8 cellular contexts compared by ENCODE assay signal in the genomic region with DNA sequence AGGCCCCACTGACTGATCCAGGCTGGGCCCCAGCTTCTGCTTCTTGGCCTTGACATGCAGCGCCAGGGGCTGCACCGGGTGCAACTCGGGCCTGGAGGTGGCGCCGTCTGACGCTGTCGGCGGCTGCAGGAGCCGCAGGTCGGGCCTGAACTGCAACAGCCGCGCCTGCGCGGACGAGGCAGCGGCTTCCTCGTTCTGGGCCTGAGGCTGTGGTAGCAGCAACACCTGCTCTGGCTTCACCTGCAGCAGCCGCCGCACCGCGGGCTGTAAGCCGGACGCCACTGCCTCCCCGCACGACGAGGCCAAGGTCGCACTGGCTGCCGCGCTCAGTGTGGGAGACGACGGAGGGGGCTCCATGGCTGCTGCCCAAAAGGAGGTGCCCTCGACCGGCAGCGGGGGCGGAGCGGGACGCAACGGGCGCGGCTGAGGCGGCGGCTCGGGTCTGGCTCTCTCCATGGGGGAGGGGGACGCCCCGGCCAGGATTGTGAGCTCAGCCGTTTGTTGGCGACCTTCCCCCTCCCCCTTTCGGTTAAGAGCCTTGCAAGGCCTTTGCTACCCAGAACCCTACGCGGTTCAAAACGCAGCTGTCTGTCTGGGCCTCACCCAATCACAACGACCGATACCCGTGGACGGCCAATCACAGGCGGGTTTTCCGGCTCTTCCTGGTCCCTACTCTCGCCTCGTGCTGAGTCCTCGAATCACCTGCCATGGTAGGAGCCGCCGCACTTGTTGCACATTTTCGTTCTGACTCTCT. TPM values are rescaled to one million over a fixed set of nuclear protein-coding genes. Genes with fewer than 3 reads are reported as not detected.
DNase-seq lines count a peak whose midpoint lies in the region; ATAC-seq and TF ChIP-seq lines count a peak whose summit lies in the region.

No MANE protein-coding gene starts in this region.

- H3K27ac ChIP-seq in stomach: peak overlapping the region in 3 of 5 donors; percentile 29 to 57 (median 54)

- peaks cover 0 to 5% (median 0%) of the 10 kb centered on the region in 3 donors for H3K27me3 ChIP-seq in stomach

- in situ Hi-C loops in GM13976 (cut with MboI; ENCODE audit: low sequenced_read_pairs, unreplicated experiment) (no loop called here), KBM-7 (cut with MboI; ENCODE audit: low pct_unique_long_range_greater_than_20kb, low sequenced_read_pairs) (no loop called here)

- peaks cover 0 to 12% (median 8%) of the 10 kb centered on the region in 4 donors for H3K4me1 ChIP-seq in stomach

- peak; percentile 80 for DNase-seq in GM13976 (ENCODE audit: low spot score)
- peak; percentile 44 to 66 for DNase-seq in activated CD8-positive, alpha-beta memory T cell treated with anti-CD3 and anti-CD28 coated beads for 1 hour (ENCODE audit: extremely low read depth in 1 of 2, low read depth in 1 of 2)
- DNase-seq in epithelial cell of proximal tubule (ENCODE audit: low read depth): no peak
- DNase-seq in nephron progenitor cell: no peak
- peak; percentile 73 for DNase-seq in stomach
- DNase-seq in KBM-7: no peak
- no peak for DNase-seq in foreskin melanocyte

- peak; percentile 85 for ATAC-seq in HG03354 (IDR thresholded peaks at IDR 0.05; ENCODE audit: poor library complexity, severe bottlenecking, unreplicated experiment)

- peaks cover 0 to 9% (median 2%) of the 10 kb centered on the region in 4 donors for H3K9me3 ChIP-seq in stomach

- no peak for TF ChIP-seq POLR2A in stomach (IDR thresholded peaks at IDR 0.05)

- intact Hi-C loops in stomach (cut with DNase I; ENCODE audit: low total_unique reads): no loop called here

- peaks cover 48% of the 10 kb centered on the region for H3K9me3 Mint-ChIP-seq in nephron progenitor cell

- no peak overlapping the region for H3K4me3 Mint-ChIP-seq in nephron progenitor cell

- TF ChIP-seq CTCF in GM13976 (IDR thresholded peaks at IDR 0.05; ENCODE audit: borderline replicate concordance, control extremely low read depth, extremely low read depth, insufficient read depth, missing control alignments): peak; percentile 24
- TF ChIP-seq CTCF in epithelial cell of proximal tubule (conservative IDR thresholded peaks at IDR 0.05; ENCODE audit: low read depth, low read length): peak; percentile 10
- TF ChIP-seq CTCF in nephron progenitor cell (IDR thresholded peaks at IDR 0.05): no peak
- peak in 5 of 7 experiments; percentile 10 to 35 (median 14) for TF ChIP-seq CTCF in stomach (IDR thresholded peaks at IDR 0.05)

- no peak for TF ChIP-seq EP300 in stomach (IDR thresholded peaks at IDR 0.05)

- no peaks in the 10 kb centered on the region for H3K36me3 ChIP-seq in stomach

- peaks cover 11% of the 10 kb centered on the region for H3K27me3 Mint-ChIP-seq in nephron progenitor cell (ENCODE audit: low read depth, poor library complexity)

- 19 to 51% (median 22%) methylated on average over 24 to 63 of the region's 63 CpGs for WGBS in stomach, 5 donors

- no peaks in the 10 kb centered on the region for H3K4me1 Mint-ChIP-seq in nephron progenitor cell

- peaks cover 19% of the 10 kb centered on the region for H3K36me3 Mint-ChIP-seq in nephron progenitor cell (ENCODE audit: low read depth)

- peak overlapping the region; percentile 42 for H3K4me3 ChIP-seq in epithelial cell of proximal tubule (ENCODE audit: low read depth, low read length)
- H3K4me3 ChIP-seq in stomach: peak overlapping the region; percentile 47 to 53 (median 49)

- peak overlapping the region; percentile 8 for H3K27ac Mint-ChIP-seq in nephron progenitor cell

RNA-seq across cellular contexts. Expression of a gene that starts 0.4 kb away (rescaled TPM):
- 0.23 TPM in 1 of 2 replicates, not detected in the other for total RNA-seq in epithelial cell of proximal tubule
- total RNA-seq in stomach: under 1 TPM in 1 of 5 donors, not detected in 4; 0.29 TPM
- polyA plus RNA-seq in stomach: under 1 TPM in 1 of 3 donors, not detected in 2; 0.08 TPM

RNA-seq across cellular contexts. Expression of a gene that starts 19.5 kb away (rescaled TPM):
- total RNA-seq in epithelial cell of proximal tubule (not detected in 2 replicates), stomach (not detected)
- not detected for polyA plus RNA-seq in stomach

Comparison
In these comparisons a context has a peak if more than half of its experiments do, and no peak if none do; other contexts are left out.
1. DNase-seq: peak in GM13976 (single experiment), activated CD8-positive, alpha-beta memory T cell treated with anti-CD3 and anti-CD28 coated beads for 1 hour (2 of 2) and stomach (single experiment); none in epithelial cell of proximal tubule (single experiment), nephron progenitor cell (single experiment), KBM-7 (single experiment) and foreskin melanocyte (single experiment).